In genomic region chr22:46823654-46824053, GRCh38 we compare ENCODE assay signal across 30 cellular contexts.
"Had no signal": no experiment of that assay in that cellular context is flagged by ENCODE, and none has a peak within 500 bp of the region (broad histone marks: within the 10 kb centered on the region; RNA-seq: fewer than 3 reads in every experiment).

No MANE protein-coding gene starts in this region.

- DNase-seq: colonic mucosa; dermis blood vessel endothelial cell; effector memory CD4-positive, alpha-beta T cell; erythroblast; hypothalamus; immature natural killer cell; islet precursor cell; naive B cell; stimulated activated CD4-positive, alpha-beta T cell treated with anti-CD3 and anti-CD28 coated beads, Interleukin-12 subunit alpha, Interleukin-12 subunit beta, amount 100 ng/mL, for 4 hours; stimulated activated CD4-positive, alpha-beta T cell treated with anti-CD3 and anti-CD28 coated beads, Interleukin-1b, Interleukin-23, amount 100 ng/mL, for 48 hours; stimulated activated CD4-positive, alpha-beta T cell treated with anti-CD3 and anti-CD28 coated beads, Interleukin-4, amount 100 ng/mL, for 1 hour; stimulated activated CD8-positive, alpha-beta memory T cell treated with anti-CD3 and anti-CD28 coated beads, Interleukin-4, amount 100 ng/mL, for 48 hours; stimulated activated naive CD4-positive, alpha-beta T cell; stimulated activated naive CD8-positive, alpha-beta T cell treated with anti-CD3 and anti-CD28 coated beads, Interleukin-15, amount 100 ng/mL, for 72 hours; transverse colon had no signal

- H3K4me3 Mint-ChIP-seq: immature natural killer cell; memory B cell; natural killer cell treated with Interleukin-12 subunit alpha and Interleukin-12 subunit beta and Interleukin-15 and Interleukin-18, amount 100 ng/mL, for 72 hours; neural crest cell; stimulated activated naive CD8-positive, alpha-beta T cell treated with anti-CD3 and anti-CD28 coated beads, Interleukin-15, amount 100 ng/mL, for 72 hours had no signal

- H3K9ac ChIP-seq: parathyroid adenoma had no signal

- H3K4me1 ChIP-seq: colonic mucosa, parathyroid adenoma, prostate gland had no signal

- H3K36me3 ChIP-seq: colonic mucosa, prostate gland, right atrium auricular region, transverse colon, vagina had no signal

- H3K9me3 ChIP-seq: colonic mucosa, mucosa of descending colon, prostate gland, right atrium auricular region, suprapubic skin, transverse colon, vagina had no signal

- H3K4me2 ChIP-seq: smooth muscle cell had no signal

- H3K9me3 Mint-ChIP-seq: immature natural killer cell; memory B cell; natural killer cell treated with Interleukin-12 subunit alpha and Interleukin-12 subunit beta and Interleukin-15 and Interleukin-18, amount 100 ng/mL, for 72 hours had no signal

- ATAC-seq: left lobe of liver; mucosa of descending colon; natural killer cell treated with Interleukin-12 subunit alpha and Interleukin-12 subunit beta and Interleukin-15 and Interleukin-18, amount 100 ng/mL, for 72 hours; sciatic nerve; stimulated activated naive CD8-positive, alpha-beta T cell treated with anti-CD3 and anti-CD28 coated beads, Interleukin-15, amount 100 ng/mL, for 72 hours had no signal

- H3K27ac Mint-ChIP-seq: memory B cell; natural killer cell treated with Interleukin-12 subunit alpha and Interleukin-12 subunit beta and Interleukin-15 and Interleukin-18, amount 100 ng/mL, for 72 hours had no signal

- H2AFZ ChIP-seq: parathyroid adenoma had no signal

- H3K4me3 ChIP-seq: colonic mucosa, lung, mucosa of descending colon, prostate gland, right atrium auricular region, smooth muscle cell, suprapubic skin, transverse colon, vagina had no signal

- H3K27ac ChIP-seq: colonic mucosa, parathyroid adenoma, prostate gland, right atrium auricular region, suprapubic skin, transverse colon, vagina had no signal

- H3K27me3 Mint-ChIP-seq: memory B cell; naive B cell; natural killer cell treated with Interleukin-12 subunit alpha and Interleukin-12 subunit beta and Interleukin-15 and Interleukin-18, amount 100 ng/mL, for 72 hours; stimulated activated naive CD8-positive, alpha-beta T cell treated with anti-CD3 and anti-CD28 coated beads, Interleukin-15, amount 100 ng/mL, for 72 hours had no signal

- FAIRE-seq: endometrium, frontal cortex had no signal

- H3K27me3 ChIP-seq: colonic mucosa, right atrium auricular region, suprapubic skin, transverse colon, vagina had no signal
